9 cellular contexts compared by ENCODE assay signal in the genomic region with DNA sequence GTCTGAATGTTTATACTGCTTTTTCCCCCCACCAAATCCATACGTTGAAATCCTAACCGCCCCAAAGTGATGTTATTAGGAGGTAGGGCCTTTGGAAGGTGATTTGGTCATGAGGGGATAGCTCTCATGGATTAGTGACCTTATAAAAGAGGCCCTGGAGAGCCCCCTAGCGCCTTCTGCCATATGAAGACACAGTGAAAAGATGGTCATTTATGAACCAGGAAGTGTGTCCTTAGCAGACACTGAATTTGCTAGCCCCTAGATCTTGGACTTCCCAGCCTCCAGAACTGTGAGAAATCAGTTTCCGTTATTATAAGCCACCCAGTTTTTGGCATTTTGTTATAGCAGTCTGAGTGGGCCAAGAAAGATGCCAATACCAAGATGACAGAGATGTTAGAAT. TPM values are rescaled to one million over a fixed set of nuclear protein-coding genes. Genes with fewer than 3 reads are reported as not detected.
A peak's percentile ranks its signal among the peaks of the same experiment; 100 is the strongest.
DNase-seq lines count a peak whose midpoint lies in the region; ATAC-seq, FAIRE-seq and TF ChIP-seq lines count a peak whose summit lies in the region.
"Had no signal": no experiment of that assay in that cellular context is flagged by ENCODE, and none has a peak within 500 bp of the region (broad histone marks: within the 10 kb centered on the region; RNA-seq: fewer than 3 reads in every experiment).

No MANE protein-coding gene starts in this region.

- ATAC-seq in DND-41 (ENCODE audit: insufficient read depth, low read depth) (peak; percentile 55; the same call in 1 of the 3 replicates), SK-N-SH treated with all-trans-retinoic acid at 6 μM for 48 hours (peak; percentile 84), left colon (no peak)
- no peak for ATAC-seq in activated T-cell treated with anti-CD3 and anti-CD28 coated beads, Interleukin-2, amount 50 U/mL, for 4 hours

- H3K27me3 Mint-ChIP-seq in activated T-cell treated with anti-CD3 and anti-CD28 coated beads, Interleukin-2, amount 50 U/mL, for 4 hours (ENCODE audit: low read depth), result no peaks in the 10 kb centered on the region

- FAIRE-seq in small intestine (lab: Jason Lieb, UNC), result no peak

- no peak overlapping the region for H3K4me2 ChIP-seq in DND-41 (ENCODE audit: insufficient read depth, low read length)

- no peak overlapping the region for H3K4me3 ChIP-seq in DND-41 (ENCODE audit: low read depth in 1 of 2, low read length in 2 of 2)
- no peak overlapping the region for H3K4me3 ChIP-seq in cardiac muscle cell
- H3K4me3 ChIP-seq in small intestine (ENCODE audit: low read depth in 1 of 2, low read length in 2 of 2), result no peak overlapping the region
- H3K4me3 ChIP-seq: gastrocnemius medialis had no signal

- DNase-seq in DND-41, result peak; percentile 20
- DNase-seq in HCEC 1CT, result peak; percentile 69
- peak; percentile 30 to 52 for DNase-seq in cardiac muscle cell (ENCODE audit: low read depth in 1 of 2, low spot score in 1 of 2)
- no peak for DNase-seq in NCI-H2029 treated with DMSO at 0.1 percent for 48 hours (lab: John Stamatoyannopoulos, UW)
- no peak for DNase-seq in small intestine
- DNase-seq in activated T-cell treated with anti-CD3 and anti-CD28 coated beads, Interleukin-2, amount 50 U/mL, for 4 hours, result no peak
- DNase-seq in left colon, result no peak
- DNase-seq: gastrocnemius medialis had no signal

- no peak overlapping the region for H3K9ac ChIP-seq in DND-41 (ENCODE audit: low read depth, low read length)

- TF ChIP-seq CTCF in DND-41 (IDR thresholded peaks at IDR 0.05; ENCODE audit: borderline replicate concordance, extremely low read depth, low read length, poor library complexity, severe bottlenecking) (peak; percentile 29), cardiac muscle cell (IDR thresholded peaks at IDR 0.05; ENCODE audit: low read depth, low read length) (peak; percentile 41)

- intact Hi-C loops in left colon (cut with DNase I, micrococcal nuclease), result no loop called here

- H3K27me3 ChIP-seq in DND-41 (ENCODE audit: insufficient read depth, low read length, poor library complexity) (no peaks in the 10 kb centered on the region), cardiac muscle cell (no peaks in the 10 kb centered on the region), small intestine (ENCODE audit: control insufficient read depth in 2 of 2, insufficient read depth in 2 of 2, low read length in 2 of 2) (no peaks in the 10 kb centered on the region)
- H3K27me3 ChIP-seq: gastrocnemius medialis had no signal

- no peaks in the 10 kb centered on the region for H3K36me3 ChIP-seq in DND-41 (ENCODE audit: insufficient read depth, low read length)
- H3K36me3 ChIP-seq in cardiac muscle cell, result no peaks in the 10 kb centered on the region
- H3K36me3 ChIP-seq in small intestine (ENCODE audit: control insufficient read depth in 2 of 2, insufficient read depth in 2 of 2, low read length in 2 of 2), result no peaks in the 10 kb centered on the region
- H3K36me3 ChIP-seq: gastrocnemius medialis had no signal

- H3K4me1 ChIP-seq in DND-41 (ENCODE audit: insufficient read depth, low read length), result no peaks in the 10 kb centered on the region
- no peaks in the 10 kb centered on the region for H3K4me1 ChIP-seq in cardiac muscle cell (ENCODE audit: low read depth)
- H3K4me1 ChIP-seq in small intestine (ENCODE audit: control insufficient read depth in 2 of 2, insufficient read depth in 1 of 2, low read depth in 1 of 2, low read length in 1 of 2), result no peaks in the 10 kb centered on the region
- H3K4me1 ChIP-seq: gastrocnemius medialis had no signal

- no peaks in the 10 kb centered on the region for H3K9me3 ChIP-seq in DND-41 (ENCODE audit: insufficient read depth, low read length, severe bottlenecking)
- no peaks in the 10 kb centered on the region for H3K9me3 ChIP-seq in cardiac muscle cell (ENCODE audit: low read depth)
- H3K9me3 ChIP-seq in small intestine (ENCODE audit: control insufficient read depth, low read depth), result no peaks in the 10 kb centered on the region
- H3K9me3 ChIP-seq: gastrocnemius medialis had no signal

- H3K4me1 Mint-ChIP-seq in activated T-cell treated with anti-CD3 and anti-CD28 coated beads, Interleukin-2, amount 50 U/mL, for 4 hours (ENCODE audit: low read depth), result peaks cover 5% of the 10 kb centered on the region

- no peaks in the 10 kb centered on the region for H3K9me3 Mint-ChIP-seq in activated T-cell treated with anti-CD3 and anti-CD28 coated beads, Interleukin-2, amount 50 U/mL, for 4 hours

- no peak overlapping the region for H3K4me3 Mint-ChIP-seq in activated T-cell treated with anti-CD3 and anti-CD28 coated beads, Interleukin-2, amount 50 U/mL, for 4 hours

- H3K36me3 Mint-ChIP-seq in activated T-cell treated with anti-CD3 and anti-CD28 coated beads, Interleukin-2, amount 50 U/mL, for 4 hours (ENCODE audit: insufficient read depth), result no peaks in the 10 kb centered on the region

- H3K79me2 ChIP-seq in DND-41 (ENCODE audit: insufficient read depth, low read length), result no peaks in the 10 kb centered on the region

- WGBS in small intestine, 3 donors, result 69 to 81% (median 72%) methylated on average over 4 of the region's 4 CpGs

- H2AFZ ChIP-seq in DND-41 (ENCODE audit: low read depth, low read length), result no peak overlapping the region

- H4K20me1 ChIP-seq in DND-41 (ENCODE audit: insufficient read depth, low read length), result no peaks in the 10 kb centered on the region

- no peak overlapping the region for H3K27ac ChIP-seq in DND-41 (ENCODE audit: low read length)
- H3K27ac ChIP-seq in cardiac muscle cell, result no peak overlapping the region
- no peak overlapping the region for H3K27ac ChIP-seq in small intestine (ENCODE audit: low read depth in 1 of 2, low read length in 1 of 2)
- H3K27ac ChIP-seq: gastrocnemius medialis had no signal

TF ChIP-seq in SK-N-SH treated with all-trans-retinoic acid at 6 μM for 48 hours, 23 proteins besides CTCF, POLR2A, EP300 and RAD21 (continues in another document):
- no peak for TF ChIP-seq ZNF70 (CRISPR knock-in tag; IDR thresholded peaks at IDR 0.05)
- TF ChIP-seq SNAI2 (CRISPR knock-in tag; IDR thresholded peaks at IDR 0.05), result no peak
- no peak for TF ChIP-seq TCF4 (CRISPR knock-in tag; IDR thresholded peaks at IDR 0.05; ENCODE audit: borderline replicate concordance)
- TF ChIP-seq, protein P1, sequence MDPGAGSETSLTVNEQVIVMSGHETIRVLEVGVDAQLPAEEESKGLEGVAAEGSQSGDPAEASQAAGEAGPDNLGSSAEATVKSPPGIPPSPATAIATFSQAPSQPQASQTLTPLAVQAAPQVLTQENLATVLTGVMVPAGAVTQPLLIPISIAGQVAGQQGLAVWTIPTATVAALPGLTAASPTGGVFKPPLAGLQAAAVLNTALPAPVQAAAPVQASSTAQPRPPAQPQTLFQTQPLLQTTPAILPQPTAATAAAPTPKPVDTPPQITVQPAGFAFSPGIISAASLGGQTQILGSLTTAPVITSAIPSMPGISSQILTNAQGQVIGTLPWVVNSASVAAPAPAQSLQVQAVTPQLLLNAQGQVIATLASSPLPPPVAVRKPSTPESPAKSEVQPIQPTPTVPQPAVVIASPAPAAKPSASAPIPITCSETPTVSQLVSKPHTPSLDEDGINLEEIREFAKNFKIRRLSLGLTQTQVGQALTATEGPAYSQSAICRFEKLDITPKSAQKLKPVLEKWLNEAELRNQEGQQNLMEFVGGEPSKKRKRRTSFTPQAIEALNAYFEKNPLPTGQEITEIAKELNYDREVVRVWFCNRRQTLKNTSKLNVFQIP (CRISPR knock-in tag; IDR thresholded peaks at IDR 0.05; ENCODE audit: borderline replicate concordance, low read depth), result no peak
- TF ChIP-seq, protein P2, sequence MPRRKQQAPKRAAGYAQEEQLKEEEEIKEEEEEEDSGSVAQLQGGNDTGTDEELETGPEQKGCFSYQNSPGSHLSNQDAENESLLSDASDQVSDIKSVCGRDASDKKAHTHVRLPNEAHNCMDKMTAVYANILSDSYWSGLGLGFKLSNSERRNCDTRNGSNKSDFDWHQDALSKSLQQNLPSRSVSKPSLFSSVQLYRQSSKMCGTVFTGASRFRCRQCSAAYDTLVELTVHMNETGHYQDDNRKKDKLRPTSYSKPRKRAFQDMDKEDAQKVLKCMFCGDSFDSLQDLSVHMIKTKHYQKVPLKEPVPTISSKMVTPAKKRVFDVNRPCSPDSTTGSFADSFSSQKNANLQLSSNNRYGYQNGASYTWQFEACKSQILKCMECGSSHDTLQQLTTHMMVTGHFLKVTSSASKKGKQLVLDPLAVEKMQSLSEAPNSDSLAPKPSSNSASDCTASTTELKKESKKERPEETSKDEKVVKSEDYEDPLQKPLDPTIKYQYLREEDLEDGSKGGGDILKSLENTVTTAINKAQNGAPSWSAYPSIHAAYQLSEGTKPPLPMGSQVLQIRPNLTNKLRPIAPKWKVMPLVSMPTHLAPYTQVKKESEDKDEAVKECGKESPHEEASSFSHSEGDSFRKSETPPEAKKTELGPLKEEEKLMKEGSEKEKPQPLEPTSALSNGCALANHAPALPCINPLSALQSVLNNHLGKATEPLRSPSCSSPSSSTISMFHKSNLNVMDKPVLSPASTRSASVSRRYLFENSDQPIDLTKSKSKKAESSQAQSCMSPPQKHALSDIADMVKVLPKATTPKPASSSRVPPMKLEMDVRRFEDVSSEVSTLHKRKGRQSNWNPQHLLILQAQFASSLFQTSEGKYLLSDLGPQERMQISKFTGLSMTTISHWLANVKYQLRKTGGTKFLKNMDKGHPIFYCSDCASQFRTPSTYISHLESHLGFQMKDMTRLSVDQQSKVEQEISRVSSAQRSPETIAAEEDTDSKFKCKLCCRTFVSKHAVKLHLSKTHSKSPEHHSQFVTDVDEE (CRISPR knock-in tag; IDR thresholded peaks at IDR 0.05), result no peak

RNA-seq across cellular contexts. Expression of a gene that starts 7.2 kb away (rescaled TPM):
- total RNA-seq in cardiac muscle cell, result 27.0 and 32.1 TPM in 2 replicates
- 57.3 and 59.4 TPM in 2 replicates for polyA plus RNA-seq in cardiac muscle cell
- polyA plus RNA-seq in small intestine, result 10 to 100 TPM; 16.2 to 42.7 (median 17.0) TPM
- 100 to 1,000 TPM in 1 of 3 donors, 10 to 100 TPM in 2; 93.3 to 108 (median 95.2) TPM for total RNA-seq in activated T-cell treated with anti-CD3 and anti-CD28 coated beads, Interleukin-2, amount 50 U/mL, for 4 hours
- total RNA-seq in left colon, result 10 to 100 TPM; 40.3 to 44.0 TPM

RNA-seq across cellular contexts. Expression of a gene that starts 11.5 kb away (rescaled TPM):
- 20.4 and 47.4 TPM in 2 replicates for total RNA-seq in cardiac muscle cell
- 44.0 and 47.9 TPM in 2 replicates for polyA plus RNA-seq in cardiac muscle cell
- polyA plus RNA-seq in small intestine, result 10 to 100 TPM; 12.1 to 39.6 (median 21.9) TPM
- total RNA-seq in activated T-cell treated with anti-CD3 and anti-CD28 coated beads, Interleukin-2, amount 50 U/mL, for 4 hours, result 100 to 1,000 TPM; 198 to 247 (median 209) TPM
- 10 to 100 TPM; 28.6 to 30.1 TPM for total RNA-seq in left colon

Comparison
In these comparisons a context has a peak if more than half of its experiments do, and no peak if none do; other contexts are left out.
1. ATAC-seq: peak in DND-41 (single experiment) and SK-N-SH treated with all-trans-retinoic acid at 6 μM for 48 hours (single experiment); none in activated T-cell treated with anti-CD3 and anti-CD28 coated beads, Interleukin-2, amount 50 U/mL, for 4 hours (0 of 2) and left colon (single experiment).
2. DNase-seq: peak in DND-41 (single experiment), HCEC 1CT (single experiment) and cardiac muscle cell (2 of 2); none in NCI-H2029 treated with DMSO at 0.1 percent for 48 hours (single experiment), small intestine (single experiment), activated T-cell treated with anti-CD3 and anti-CD28 coated beads, Interleukin-2, amount 50 U/mL, for 4 hours (single experiment) and left colon (0 of 2).